ENCODE assay signal across 22 cellular contexts in genomic region chr7:120609136-120609753, GRCh38.
"Had no signal": no experiment of that assay in that cellular context is flagged by ENCODE, and none has a peak within 500 bp of the region (broad histone marks: within the 10 kb centered on the region; RNA-seq: fewer than 3 reads in every experiment).

No MANE protein-coding gene starts in this region.

- H3K36me3 ChIP-seq: esophagus squamous epithelium, ovary, stomach, thyroid gland, upper lobe of right lung had no signal

- H3K4me2 ChIP-seq: smooth muscle cell had no signal

- H3K27me3 ChIP-seq: esophagus squamous epithelium, ovary, stomach, thyroid gland, upper lobe of right lung had no signal

- DNase-seq: activated CD4-positive, alpha-beta T cell treated with anti-CD3 and anti-CD28 coated beads for 36 hours; activated CD4-positive, CD25-positive, alpha-beta regulatory T cell; activated CD8-positive, alpha-beta memory T cell treated with anti-CD3 and anti-CD28 coated beads, Interleukin-2, amount 10 ng/mL, durations not matched to agents 7 days and 5 days; activated CD8-positive, alpha-beta T cell treated with anti-CD3 and anti-CD28 coated beads, Interleukin-2, amount 10 ng/mL, durations not matched to agents 7 days and 5 days; activated naive CD8-positive, alpha-beta T cell treated with anti-CD3 and anti-CD28 coated beads, Interleukin-2, amount 50 U/mL, for 24 hours; activated T-cell treated with anti-CD3 and anti-CD28 coated beads, Interleukin-2, amount 50 U/mL, for 48 hours; dermis blood vessel endothelial cell; effector CD4-positive, alpha-beta T cell; esophagus squamous epithelium; foreskin fibroblast; hippocampal formation; left cardiac atrium; mammary epithelial cell; naive B cell; ovary; stimulated activated CD4-positive, alpha-beta T cell treated with anti-CD3 and anti-CD28 coated beads, Interleukin-1b, Interleukin-23, amount 100 ng/mL, for 48 hours; stimulated activated CD4-positive, alpha-beta T cell treated with anti-CD3 and anti-CD28 coated beads, Interleukin-4, amount 100 ng/mL, for 4 hours; stimulated activated CD8-positive, alpha-beta memory T cell treated with anti-CD3 and anti-CD28 coated beads, Interleukin-4, amount 100 ng/mL, for 48 hours; stomach; thyroid gland; upper lobe of right lung had no signal

- H3K4me1 ChIP-seq: esophagus squamous epithelium, stomach, thyroid gland, upper lobe of right lung had no signal

- H3K27ac ChIP-seq: esophagus squamous epithelium, ovary, stomach, thyroid gland, upper lobe of right lung had no signal

- H3K4me3 ChIP-seq: esophagus squamous epithelium, ovary, smooth muscle cell, stomach, thyroid gland, upper lobe of right lung had no signal

- H3K9me3 ChIP-seq: esophagus squamous epithelium, ovary, stomach, thyroid gland, upper lobe of right lung had no signal
